In genomic region chr4:74537459-74537858, GRCh38 we compare ENCODE assay signal across 20 cellular contexts.
DNase-seq lines count a peak whose midpoint lies in the region; ATAC-seq, FAIRE-seq and TF ChIP-seq lines count a peak whose summit lies in the region.
"Had no signal": no experiment of that assay in that cellular context is flagged by ENCODE, and none has a peak within 500 bp of the region (broad histone marks: within the 10 kb centered on the region; RNA-seq: fewer than 3 reads in every experiment).

No MANE protein-coding gene starts in this region.

- no peak for TF ChIP-seq CTCF in A549 (IDR thresholded peaks at IDR 0.05)
- no peak for TF ChIP-seq CTCF in IMR-90 (conservative IDR thresholded peaks at IDR 0.05; ENCODE audit: low read depth, low read length)
- TF ChIP-seq CTCF in bronchial epithelial cell (IDR thresholded peaks at IDR 0.05; ENCODE audit: insufficient read depth, low read length, severe bottlenecking): no peak

- H3K23ac ChIP-seq in IMR-90 (ENCODE audit: low read depth, low read length): no peak overlapping the region
- H3K23ac ChIP-seq in mesenchymal stem cell (ENCODE audit: low read length in 2 of 2): no peak overlapping the region

- intact Hi-C loops in IMR-90 (cut with micrococcal nuclease): no loop called here

- TF ChIP-seq POLR2A in A549 (IDR thresholded peaks at IDR 0.05; ENCODE audit: low read length): no peak
- no peak for TF ChIP-seq POLR2A in IMR-90 (IDR thresholded peaks at IDR 0.05; ENCODE audit: low read depth, low read length)

- no peaks in the 10 kb centered on the region for H4K20me1 ChIP-seq in IMR-90 (ENCODE audit: insufficient read depth, low read length)
- H4K20me1 ChIP-seq: BLaER1 treated with 17β-estradiol and CSF1 and Interleukin-3, amounts not matched to agents 10 nM and 100 nM had no signal

- in situ Hi-C loops in IMR-90 (cut with MboI; ENCODE audit: low sequenced_read_pairs): no loop called here

- no peak overlapping the region for H2BK12ac ChIP-seq in mesenchymal stem cell (ENCODE audit: low read length in 2 of 2)

- H3K4me3 ChIP-seq in A549 (no peak overlapping the region), IMR-90 (ENCODE audit: insufficient read depth, low read depth, low read length) (no peak overlapping the region), bronchial epithelial cell (ENCODE audit: low read depth, low read length) (no peak overlapping the region), mesenchymal stem cell (ENCODE audit: insufficient read depth in 1 of 2, low read depth in 1 of 2, low read length in 2 of 2) (no peak overlapping the region)
- H3K4me3 ChIP-seq: BLaER1 treated with 17β-estradiol and CSF1 and Interleukin-3, amounts not matched to agents 10 nM and 100 nM; GM12878; SJCRH30 had no signal

- ATAC-seq in A549: no peak
- ATAC-seq in IMR-90 (ENCODE audit: low read depth): no peak
- ATAC-seq in activated CD8-positive, alpha-beta memory T cell treated with anti-CD3 and anti-CD28 coated beads, Interleukin-2, amount 10 ng/mL, durations not matched to agents 7 days and 5 days: no peak
- ATAC-seq in activated T-cell treated with anti-CD3 and anti-CD28 coated beads, Interleukin-2, amount 50 U/mL, for 4 hours: no peak
- ATAC-seq in HG03175 (IDR thresholded peaks at IDR 0.05; ENCODE audit: unreplicated experiment): no peak
- ATAC-seq: GM12878 had no signal

- no peak overlapping the region for H3K14ac ChIP-seq in IMR-90 (replicated peaks; ENCODE audit: low read depth, low read length)
- no peak overlapping the region for H3K14ac ChIP-seq in mesenchymal stem cell (ENCODE audit: low read length in 2 of 2)

- H3K18ac ChIP-seq in IMR-90 (ENCODE audit: low read depth, low read length): no peak overlapping the region; the same call in 1 of the 2 replicates
- H3K18ac ChIP-seq in mesenchymal stem cell (ENCODE audit: low read depth in 1 of 2, low read length in 2 of 2): peak overlapping the region in 1 of 2 experiments; percentile 34

- no peak overlapping the region for H3K4me3 Mint-ChIP-seq in activated CD8-positive, alpha-beta memory T cell treated with anti-CD3 and anti-CD28 coated beads, Interleukin-2, amount 10 ng/mL, durations not matched to agents 7 days and 5 days
- H3K4me3 Mint-ChIP-seq in activated T-cell treated with anti-CD3 and anti-CD28 coated beads, Interleukin-2, amount 50 U/mL, for 4 hours: no peak overlapping the region

- no peaks in the 10 kb centered on the region for H3K36me3 Mint-ChIP-seq in activated CD8-positive, alpha-beta memory T cell treated with anti-CD3 and anti-CD28 coated beads, Interleukin-2, amount 10 ng/mL, durations not matched to agents 7 days and 5 days
- H3K36me3 Mint-ChIP-seq in activated T-cell treated with anti-CD3 and anti-CD28 coated beads, Interleukin-2, amount 50 U/mL, for 4 hours (ENCODE audit: insufficient read depth): no peaks in the 10 kb centered on the region
- H3K36me3 Mint-ChIP-seq: IgD-negative memory B cell had no signal

- H3K4me2 ChIP-seq in A549 (peak overlapping the region; percentile 35; the same call in 1 of the 3 replicates), IMR-90 (ENCODE audit: low read depth, low read length) (no peak overlapping the region), mesenchymal stem cell (ENCODE audit: low read length, poor library complexity, severe bottlenecking) (no peak overlapping the region)
- H3K4me2 ChIP-seq: BLaER1 treated with 17β-estradiol and CSF1 and Interleukin-3, amounts not matched to agents 10 nM and 100 nM had no signal

- H2AFZ ChIP-seq in IMR-90 (replicated peaks; ENCODE audit: low read length, poor library complexity) (no peak overlapping the region), mesenchymal stem cell (ENCODE audit: low read depth, low read length) (no peak overlapping the region)

- H3K56ac ChIP-seq in IMR-90 (ENCODE audit: extremely low read depth, insufficient read depth, low read length): no peak overlapping the region

- no peak overlapping the region for H4K5ac ChIP-seq in IMR-90 (ENCODE audit: low read depth, low read length)

- H3K9me3 Mint-ChIP-seq in activated CD8-positive, alpha-beta memory T cell treated with anti-CD3 and anti-CD28 coated beads, Interleukin-2, amount 10 ng/mL, durations not matched to agents 7 days and 5 days (ENCODE audit: low read depth): no peaks in the 10 kb centered on the region
- no peaks in the 10 kb centered on the region for H3K9me3 Mint-ChIP-seq in activated T-cell treated with anti-CD3 and anti-CD28 coated beads, Interleukin-2, amount 50 U/mL, for 4 hours
- H3K9me3 Mint-ChIP-seq: IgD-negative memory B cell had no signal

- H2BK5ac ChIP-seq in IMR-90 (ENCODE audit: low read depth, low read length, poor library complexity, severe bottlenecking) (no peak overlapping the region), mesenchymal stem cell (ENCODE audit: low read depth, low read length, poor library complexity, severe bottlenecking) (no peak overlapping the region)

- 86% methylated on average over 3 of the region's 3 CpGs for WGBS in A549 (ENCODE audit: missing lambda C conversion rate)
- WGBS in IMR-90 (ENCODE audit: extremely low coverage in 2 of 2, insufficient read length in 1 of 2), 2 experiments: 86% methylated on average over 1 of the region's 3 CpGs; no CpG with 5 or more reads in 1 of the 2 experiments
- 98% methylated on average over 3 of the region's 3 CpGs for WGBS in mesenchymal stem cell

- peaks cover 14% of the 10 kb centered on the region for H3K27me3 Mint-ChIP-seq in activated CD8-positive, alpha-beta memory T cell treated with anti-CD3 and anti-CD28 coated beads, Interleukin-2, amount 10 ng/mL, durations not matched to agents 7 days and 5 days
- H3K27me3 Mint-ChIP-seq in activated T-cell treated with anti-CD3 and anti-CD28 coated beads, Interleukin-2, amount 50 U/mL, for 4 hours (ENCODE audit: low read depth): peaks cover 5% of the 10 kb centered on the region

- H2BK120ac ChIP-seq in IMR-90 (ENCODE audit: low read depth, low read length): peak overlapping the region; percentile 0; the same call in 1 of the 2 replicates
- no peak overlapping the region for H2BK120ac ChIP-seq in mesenchymal stem cell (ENCODE audit: low read depth, low read length)

- H3K4me1 ChIP-seq in A549 (peaks cover 69% of the 10 kb centered on the region), IMR-90 (ENCODE audit: control insufficient read depth, insufficient read depth, low read length) (peaks cover 4% of the 10 kb centered on the region), mesenchymal stem cell (ENCODE audit: control insufficient read depth, insufficient read depth, low read depth, low read length) (no peaks in the 10 kb centered on the region)
- H3K4me1 ChIP-seq: SJCRH30 had no signal

- no peak overlapping the region for H2AK9ac ChIP-seq in IMR-90 (replicated peaks; ENCODE audit: low read depth, low read length, poor library complexity)

- H3K9me3 ChIP-seq in A549: 0 out of 3 replicates have a peak, but pooled peaks cover 3% of the 10 kb centered on the region
- H3K9me3 ChIP-seq in IMR-90 (ENCODE audit: control insufficient read depth, insufficient read depth, low read length): no peaks in the 10 kb centered on the region
- no peaks in the 10 kb centered on the region for H3K9me3 ChIP-seq in mesenchymal stem cell (ENCODE audit: control insufficient read depth, low read length)
- H3K9me3 ChIP-seq: BLaER1 treated with 17β-estradiol and CSF1 and Interleukin-3, amounts not matched to agents 10 nM and 100 nM; SJCRH30 had no signal

- CTCF ChIA-PET in A549 (lab: Yijun Ruan, JAX): interaction anchor here (0.6 to 1.6 kb wide), 2 partner anchors 138 to 733 kb away, joined by 3 to 6 read pairs; no protein-coding TSS in a partner anchor
- CTCF ChIA-PET in IMR-90 (lab: Yijun Ruan, JAX): no interaction called here
- CTCF ChIA-PET in activated CD8-positive, alpha-beta memory T cell treated with anti-CD3 and anti-CD28 coated beads, Interleukin-2, amount 10 ng/mL, durations not matched to agents 7 days and 5 days (lab: Charles Lee): no interaction called here

- TF ChIP-seq EP300 in A549 (IDR thresholded peaks at IDR 0.05): no peak

- FAIRE-seq in A549 (lab: Jason Lieb, UNC) (no peak), bronchial epithelial cell (lab: Jason Lieb, UNC) (peak; percentile 77), urothelium cell line (lab: Jason Lieb, UNC) (no peak)
- FAIRE-seq: GM12878 had no signal

- H3K79me1 ChIP-seq in IMR-90 (ENCODE audit: low read depth in 1 of 2, low read length in 2 of 2) (no peaks in the 10 kb centered on the region), mesenchymal stem cell (replicated peaks; ENCODE audit: low read length, poor library complexity, severe bottlenecking) (no peaks in the 10 kb centered on the region)

- H3K27ac ChIP-seq in A549: peak overlapping the region; percentile 77 to 87
- H3K27ac ChIP-seq in IMR-90 (ENCODE audit: insufficient read depth, low read length): no peak overlapping the region
- H3K27ac ChIP-seq in mesenchymal stem cell (ENCODE audit: low read length, poor library complexity, severe bottlenecking): no peak overlapping the region
- H3K27ac ChIP-seq: BLaER1 treated with 17β-estradiol and CSF1 and Interleukin-3, amounts not matched to agents 10 nM and 100 nM; SJCRH30 had no signal

- H3K36me3 ChIP-seq in IMR-90 (ENCODE audit: control insufficient read depth, insufficient read depth, low read length) (no peaks in the 10 kb centered on the region), bronchial epithelial cell (ENCODE audit: control insufficient read depth, insufficient read depth, low read length) (no peaks in the 10 kb centered on the region), mesenchymal stem cell (ENCODE audit: control insufficient read depth in 1 of 2, insufficient read depth in 2 of 2, low read depth in 1 of 2, low read length in 2 of 2) (no peaks in the 10 kb centered on the region)
- H3K36me3 ChIP-seq: BLaER1 treated with 17β-estradiol and CSF1 and Interleukin-3, amounts not matched to agents 10 nM and 100 nM; SJCRH30 had no signal

- no peak overlapping the region for H3K27ac Mint-ChIP-seq in activated CD8-positive, alpha-beta memory T cell treated with anti-CD3 and anti-CD28 coated beads, Interleukin-2, amount 10 ng/mL, durations not matched to agents 7 days and 5 days
- H3K27ac Mint-ChIP-seq: IgD-negative memory B cell had no signal

- H2BK15ac ChIP-seq in IMR-90 (ENCODE audit: low read depth, low read length): peak overlapping the region; percentile 36; the same call in 1 of the 3 replicates
- H2BK15ac ChIP-seq in mesenchymal stem cell (ENCODE audit: low read depth, poor library complexity, severe bottlenecking): no peak overlapping the region

- H4K8ac ChIP-seq in IMR-90 (ENCODE audit: low read depth in 2 of 2, low read length in 2 of 2) (no peak overlapping the region), mesenchymal stem cell (ENCODE audit: low read length) (no peak overlapping the region)

- H3K4ac ChIP-seq in IMR-90 (ENCODE audit: low read depth, low read length) (no peak overlapping the region), mesenchymal stem cell (ENCODE audit: low read depth in 1 of 2, low read length in 2 of 2) (no peak overlapping the region)

- TF ChIP-seq RAD21 in A549 (conservative IDR thresholded peaks at IDR 0.05 in 1 of 2, IDR thresholded peaks at IDR 0.05 in 1 of 2) (no peak), IMR-90 (IDR thresholded peaks at IDR 0.05; ENCODE audit: low read length) (no peak)

- H3K4me1 Mint-ChIP-seq in activated CD8-positive, alpha-beta memory T cell treated with anti-CD3 and anti-CD28 coated beads, Interleukin-2, amount 10 ng/mL, durations not matched to agents 7 days and 5 days: no peaks in the 10 kb centered on the region
- peaks cover 1% of the 10 kb centered on the region for H3K4me1 Mint-ChIP-seq in activated T-cell treated with anti-CD3 and anti-CD28 coated beads, Interleukin-2, amount 50 U/mL, for 4 hours (ENCODE audit: low read depth)

- POLR2A ChIA-PET in A549 (lab: Yijun Ruan, JAX) (no interaction called here), IMR-90 (lab: Charles Lee; ENCODE audit: unreplicated experiment) (no interaction called here)

- BruUV-seq in IMR-90 (replicated peaks; lab: Mats Ljungman, UMichigan): no TSS peak

- H2BK20ac ChIP-seq in IMR-90 (ENCODE audit: low read depth, low read length): no peak overlapping the region

- H3K9ac ChIP-seq in IMR-90 (ENCODE audit: low read depth, low read length) (no peak overlapping the region), mesenchymal stem cell (ENCODE audit: low read length) (peak overlapping the region; percentile 30)
- H3K9ac ChIP-seq: BLaER1 treated with 17β-estradiol and CSF1 and Interleukin-3, amounts not matched to agents 10 nM and 100 nM had no signal

- H4K91ac ChIP-seq in IMR-90 (ENCODE audit: insufficient read depth, low read depth, low read length) (no peak overlapping the region), mesenchymal stem cell (ENCODE audit: low read length) (no peak overlapping the region)

- H3K27me3 ChIP-seq in IMR-90 (ENCODE audit: control insufficient read depth, insufficient read depth, low read length): no peaks in the 10 kb centered on the region
- H3K27me3 ChIP-seq in bronchial epithelial cell (ENCODE audit: control insufficient read depth, insufficient read depth, low read length): no peaks in the 10 kb centered on the region
- no peaks in the 10 kb centered on the region for H3K27me3 ChIP-seq in mesenchymal stem cell (ENCODE audit: control insufficient read depth in 1 of 2, insufficient read depth in 1 of 2, low read length in 2 of 2)
- H3K27me3 ChIP-seq: BLaER1 treated with 17β-estradiol and CSF1 and Interleukin-3, amounts not matched to agents 10 nM and 100 nM; SJCRH30 had no signal

- dilution Hi-C loops in IMR-90 (cut with HindIII; ENCODE audit: low sequenced_read_pairs, unreplicated experiment): no loop called here

- no peak for DNase-seq in A549 (ENCODE audit: low read depth in 1 of 2, low spot score in 1 of 2)
- DNase-seq in IMR-90: no peak
- peak; percentile 65 for DNase-seq in bronchial epithelial cell (ENCODE audit: low read depth)
- DNase-seq in mesenchymal stem cell: no peak
- DNase-seq in urothelium cell line (ENCODE audit: low spot score): no peak
- no peak for DNase-seq in activated CD8-positive, alpha-beta memory T cell treated with anti-CD3 and anti-CD28 coated beads, Interleukin-2, amount 10 ng/mL, durations not matched to agents 7 days and 5 days
- no peak for DNase-seq in activated T-cell treated with anti-CD3 and anti-CD28 coated beads, Interleukin-2, amount 50 U/mL, for 4 hours
- DNase-seq: 8988T, DMS 273 treated with DMSO at 0.1 percent for 48 hours, GDM1, GOT3, NCI-H1048, NCI-H2081 treated with DMSO at 0.1 percent for 48 hours, NCI-H510A, NCI-H774, SJCRH30 had no signal

- peaks cover 5% of the 10 kb centered on the region; the same call in 1 of the 2 replicates for H3K9me1 ChIP-seq in IMR-90 (ENCODE audit: insufficient read depth, low read length)

- H2AK5ac ChIP-seq in IMR-90 (ENCODE audit: low read depth, low read length) (peak overlapping the region; percentile 61; the same call in 1 of the 2 replicates), mesenchymal stem cell (ENCODE audit: low read length, severe bottlenecking) (peak overlapping the region; percentile 8)

Comparison
In these comparisons a context has a peak if more than half of its experiments do, and no peak if none do; other contexts are left out.
1. H3K27ac ChIP-seq: peak in A549 (2 of 2); none in IMR-90 (single experiment) and mesenchymal stem cell (single experiment).